In genomic region chr6:13465734-13466133, GRCh38 we compare ENCODE assay signal across 18 cellular contexts. TPM values are rescaled to one million over a fixed set of nuclear protein-coding genes. Genes with fewer than 3 reads are reported as not detected.
DNase-seq lines count a peak whose midpoint lies in the region; ATAC-seq, FAIRE-seq and TF ChIP-seq lines count a peak whose summit lies in the region.
"Had no signal": no experiment of that assay in that cellular context is flagged by ENCODE, and none has a peak within 500 bp of the region (broad histone marks: within the 10 kb centered on the region; RNA-seq: fewer than 3 reads in every experiment).

No MANE protein-coding gene starts in this region.

- H3K36me3 Mint-ChIP-seq in activated naive CD4-positive, alpha-beta T cell treated with anti-CD3 and anti-CD28 coated beads, Interleukin-2, amount 50 U/mL, for 24 hours, result peaks cover 4% of the 10 kb centered on the region
- peaks cover 2% of the 10 kb centered on the region for H3K36me3 Mint-ChIP-seq in activated naive CD4-positive, alpha-beta T cell treated with anti-CD3 and anti-CD28 coated beads, Interleukin-2, amount 10 ng/mL, durations not matched to agents 7 days and 5 days
- H3K36me3 Mint-ChIP-seq in stimulated activated memory B cell treated with anti-CD40 and anti-IgM and Interleukin-4, amounts not matched to agents 10 μg/mL and 1 μg/mL and 100 μg/mL, for 72 hours, result peaks cover 32% of the 10 kb centered on the region

- no peaks in the 10 kb centered on the region for H4K20me1 ChIP-seq in GM12878 (ENCODE audit: control insufficient read depth, insufficient read depth)

- H3K9me3 ChIP-seq in GM12878 (replicated peaks; ENCODE audit: control insufficient read depth, insufficient read depth, low read length) (peaks cover 2% of the 10 kb centered on the region; the same call in 1 of the 3 replicates), kidney (ENCODE audit: control insufficient read depth in 1 of 2, low read length in 2 of 2) (no peaks in the 10 kb centered on the region)
- H3K9me3 ChIP-seq: tibial nerve had no signal

- TF ChIP-seq RAD21 in GM12878 (IDR thresholded peaks at IDR 0.05; ENCODE audit: insufficient read depth, low read depth, low read length), result no peak

- DNase-seq in activated naive CD4-positive, alpha-beta T cell treated with anti-CD3 and anti-CD28 coated beads, Interleukin-2, amount 10 ng/mL, durations not matched to agents 7 days and 5 days, result no peak
- DNase-seq in GM12878 (ENCODE audit: low read depth, low spot score), result no peak
- no peak for DNase-seq in NCI-H69 (lab: John Stamatoyannopoulos, UW)
- no peak for DNase-seq in kidney
- no peak for DNase-seq in pons (ENCODE audit: low spot score)
- DNase-seq: effector memory CD4-positive, alpha-beta T cell; GOT3; NCI-H1092; RPMI8226; T-helper 17 cell had no signal

- WGBS in GM12878 (ENCODE audit: insufficient coverage, insufficient replicate concordance, low lambda C conversion rate, missing lambda C conversion rate), result 87% methylated on average over 1 of the region's 1 CpG

- ATAC-seq in HG03378 (IDR thresholded peaks at IDR 0.05; ENCODE audit: unreplicated experiment) (peak; percentile 14), GM12878 (no peak)
- peak; percentile 68 for ATAC-seq in stimulated activated memory B cell treated with anti-CD40 and anti-IgM and Interleukin-4, amounts not matched to agents 10 μg/mL and 1 μg/mL and 100 μg/mL, for 72 hours
- ATAC-seq: HepG2, T-helper 17 cell had no signal

- peak overlapping the region; percentile 41; the same call in 1 of the 2 replicates for H3K27ac ChIP-seq in GM12878 (ENCODE audit: control insufficient read depth, insufficient read depth)
- no peak overlapping the region for H3K27ac ChIP-seq in kidney (ENCODE audit: low read depth in 2 of 2, low read length in 2 of 2)
- H3K27ac ChIP-seq: tibial nerve had no signal

- H3K4me1 Mint-ChIP-seq in activated naive CD4-positive, alpha-beta T cell treated with anti-CD3 and anti-CD28 coated beads, Interleukin-2, amount 50 U/mL, for 24 hours, result peaks cover 62% of the 10 kb centered on the region
- peaks cover 32% of the 10 kb centered on the region for H3K4me1 Mint-ChIP-seq in activated naive CD4-positive, alpha-beta T cell treated with anti-CD3 and anti-CD28 coated beads, Interleukin-2, amount 10 ng/mL, durations not matched to agents 7 days and 5 days
- peaks cover 78% of the 10 kb centered on the region for H3K4me1 Mint-ChIP-seq in stimulated activated memory B cell treated with anti-CD40 and anti-IgM and Interleukin-4, amounts not matched to agents 10 μg/mL and 1 μg/mL and 100 μg/mL, for 72 hours

- H3K9ac ChIP-seq in GM12878 (ENCODE audit: control insufficient read depth, insufficient read depth, low read length), result no peak overlapping the region
- H3K9ac ChIP-seq in kidney (ENCODE audit: low read length in 2 of 2), result no peak overlapping the region

- H3K36me3 ChIP-seq in GM12878 (ENCODE audit: control insufficient read depth in 2 of 2, insufficient read depth in 2 of 2, low read length in 1 of 2) (peaks cover 14 to 17% of the 10 kb centered on the region in 2 experiments; a peak in 3 of 4 replicates), kidney (ENCODE audit: control insufficient read depth in 1 of 2, insufficient read depth in 2 of 2, low read length in 2 of 2) (no peaks in the 10 kb centered on the region)

- SMC1A ChIA-PET in GM12878 (lab: Charles Lee; ENCODE audit: uncharacterized antibody, unreplicated experiment), result interaction anchor here (0.9 to 6.7 kb wide), 8 partner anchors 8 to 37 kb away, joined by 3 to 50 read pairs (median 6); partner anchors contain the start of gene GFOD1

- peak overlapping the region; percentile 52 for H3K4me3 Mint-ChIP-seq in activated naive CD4-positive, alpha-beta T cell treated with anti-CD3 and anti-CD28 coated beads, Interleukin-2, amount 50 U/mL, for 24 hours
- H3K4me3 Mint-ChIP-seq in activated naive CD4-positive, alpha-beta T cell treated with anti-CD3 and anti-CD28 coated beads, Interleukin-2, amount 10 ng/mL, durations not matched to agents 7 days and 5 days, result no peak overlapping the region
- H3K4me3 Mint-ChIP-seq in stimulated activated memory B cell treated with anti-CD40 and anti-IgM and Interleukin-4, amounts not matched to agents 10 μg/mL and 1 μg/mL and 100 μg/mL, for 72 hours, result no peak overlapping the region
- H3K4me3 Mint-ChIP-seq: brain, nephron, T-helper 17 cell had no signal

- CTCF ChIA-PET in activated naive CD4-positive, alpha-beta T cell treated with anti-CD3 and anti-CD28 coated beads, Interleukin-2, amount 10 ng/mL, durations not matched to agents 7 days and 5 days (lab: Charles Lee), result interaction anchor here (1.3 kb wide), 1 partner anchor 109 kb away, joined by 6 read pairs; the partner anchor contains the start of gene SIRT5
- CTCF ChIA-PET in GM12878 (lab: Yijun Ruan, JAX), result interaction anchor here (0.6 to 1.4 kb wide), 4 partner anchors 26 to 121 kb away, joined by 3 to 4 read pairs (median 3); no protein-coding TSS in a partner anchor

- RAD21 ChIA-PET in GM12878 (lab: Charles Lee; ENCODE audit: unreplicated experiment), result interaction anchor here (0.7 to 1.4 kb wide), 6 partner anchors 9 to 109 kb away, joined by 3 to 8 read pairs (median 4); partner anchors contain the start of gene SIRT5

- BruUV-seq in GM12878 (replicated peaks; lab: Mats Ljungman, UMichigan), result no TSS peak

- no peak for TF ChIP-seq POLR2A in GM12878 (IDR thresholded peaks at IDR 0.05; ENCODE audit: low read depth, low read length)

- no peak for TF ChIP-seq CTCF in GM12878 (IDR thresholded peaks at IDR 0.05 in 2 of 3, conservative IDR thresholded peaks at IDR 0.05 in 1 of 3; ENCODE audit: control insufficient read depth in 2 of 3, extremely low read depth in 1 of 3, insufficient read depth in 1 of 3, low read depth in 3 of 3, low read length in 3 of 3)
- no peak for TF ChIP-seq CTCF in kidney (IDR thresholded peaks at IDR 0.05; ENCODE audit: borderline replicate concordance, extremely low read depth, insufficient read depth)

- peak overlapping the region; percentile 79 for H3K27ac Mint-ChIP-seq in activated naive CD4-positive, alpha-beta T cell treated with anti-CD3 and anti-CD28 coated beads, Interleukin-2, amount 50 U/mL, for 24 hours
- H3K27ac Mint-ChIP-seq in activated naive CD4-positive, alpha-beta T cell treated with anti-CD3 and anti-CD28 coated beads, Interleukin-2, amount 10 ng/mL, durations not matched to agents 7 days and 5 days, result no peak overlapping the region
- H3K27ac Mint-ChIP-seq in stimulated activated memory B cell treated with anti-CD40 and anti-IgM and Interleukin-4, amounts not matched to agents 10 μg/mL and 1 μg/mL and 100 μg/mL, for 72 hours, result peak overlapping the region; percentile 57
- H3K27ac Mint-ChIP-seq: nephron, T-helper 17 cell had no signal

- POLR2A ChIA-PET in GM12878 (lab: Charles Lee), result interaction anchor here (1.5 to 1.8 kb wide), 2 partner anchors 10 to 18 kb away, joined by 4 to 11 read pairs; no protein-coding TSS in a partner anchor

- in situ Hi-C loops in GM12878 (cut with MboI), result no loop called here

- H3K4me3 ChIP-seq in GM12878 (no peak overlapping the region), kidney (ENCODE audit: low read length in 2 of 2) (no peak overlapping the region)
- H3K4me3 ChIP-seq: lung, tibial nerve had no signal

- no peaks in the 10 kb centered on the region for H3K27me3 Mint-ChIP-seq in activated naive CD4-positive, alpha-beta T cell treated with anti-CD3 and anti-CD28 coated beads, Interleukin-2, amount 50 U/mL, for 24 hours
- no peaks in the 10 kb centered on the region for H3K27me3 Mint-ChIP-seq in activated naive CD4-positive, alpha-beta T cell treated with anti-CD3 and anti-CD28 coated beads, Interleukin-2, amount 10 ng/mL, durations not matched to agents 7 days and 5 days
- no peaks in the 10 kb centered on the region for H3K27me3 Mint-ChIP-seq in stimulated activated memory B cell treated with anti-CD40 and anti-IgM and Interleukin-4, amounts not matched to agents 10 μg/mL and 1 μg/mL and 100 μg/mL, for 72 hours

- intact Hi-C loops in GM12878 (cut with micrococcal nuclease; ENCODE audit: unreplicated experiment), result loop anchor here (5.0 kb wide), 1 partner anchor 38 kb away; no protein-coding TSS in a partner anchor
- intact Hi-C loops in kidney (cut with DNase I), result no loop called here

- no peak overlapping the region for H3K4me2 ChIP-seq in GM12878 (ENCODE audit: control insufficient read depth, insufficient read depth)

- no peak for TF ChIP-seq EP300 in GM12878 (IDR thresholded peaks at IDR 0.05; ENCODE audit: borderline replicate concordance in 1 of 2, control insufficient read depth in 1 of 2, low read depth in 2 of 2, low read length in 2 of 2)

- no peaks in the 10 kb centered on the region for H3K27me3 ChIP-seq in GM12878 (replicated peaks in 1 of 2; ENCODE audit: control insufficient read depth in 2 of 2, insufficient read depth in 2 of 2, low read length in 1 of 2)
- H3K27me3 ChIP-seq: tibial nerve had no signal

- H3K4me1 ChIP-seq in GM12878 (ENCODE audit: control insufficient read depth, insufficient read depth, low read length) (peaks cover 42% of the 10 kb centered on the region), kidney (ENCODE audit: control insufficient read depth in 1 of 2, insufficient read depth in 1 of 2, low read depth in 1 of 2, low read length in 2 of 2) (peaks cover 0 to 3% of the 10 kb centered on the region in 2 donors)

- H3K79me2 ChIP-seq in GM12878 (ENCODE audit: control insufficient read depth, insufficient read depth, low read length), result peaks cover 66% of the 10 kb centered on the region

- H3K9me3 Mint-ChIP-seq in activated naive CD4-positive, alpha-beta T cell treated with anti-CD3 and anti-CD28 coated beads, Interleukin-2, amount 50 U/mL, for 24 hours, result no peaks in the 10 kb centered on the region
- H3K9me3 Mint-ChIP-seq in activated naive CD4-positive, alpha-beta T cell treated with anti-CD3 and anti-CD28 coated beads, Interleukin-2, amount 10 ng/mL, durations not matched to agents 7 days and 5 days, result no peaks in the 10 kb centered on the region
- no peaks in the 10 kb centered on the region for H3K9me3 Mint-ChIP-seq in stimulated activated memory B cell treated with anti-CD40 and anti-IgM and Interleukin-4, amounts not matched to agents 10 μg/mL and 1 μg/mL and 100 μg/mL, for 72 hours

- no peak overlapping the region for H2AFZ ChIP-seq in GM12878 (ENCODE audit: control insufficient read depth, low read depth, low read length)

- FAIRE-seq in GM12878 (lab: Jason Lieb, UNC) (no peak), kidney (lab: Jason Lieb, UNC) (no peak)
- FAIRE-seq: HepG2 had no signal

RNA-seq across cellular contexts. Expression of gene GFOD1, which starts 21.7 kb away (rescaled TPM):
- 121 and 123 TPM in 2 replicates for total RNA-seq in GM12878 (2013; cell fraction: nucleolus; rRNA removed)
- 16.3 and 16.8 TPM in 2 replicates for total RNA-seq in GM12878 (2014; rRNA removed)
- 14.6 and 15.1 TPM in 2 replicates for total RNA-seq in GM12878 (2014; rRNA removed; fragmentation: Illumina TruSeq; extraction: Trizol)
- total RNA-seq in GM12878 (2021), result 18.0 and 20.6 TPM in 2 replicates
- polyA plus RNA-seq in GM12878 (2011; ENCODE audit: low read depth), result 5.7 TPM
- polyA plus RNA-seq in GM12878 (2011; rRNA removed), result 40.1 and 41.4 TPM in 2 replicates
- polyA plus RNA-seq in GM12878 (2011; cell fraction: cytosol; rRNA removed), result 32.8 and 36.8 TPM in 2 replicates
- 40.6 and 41.7 TPM in 2 replicates for polyA plus RNA-seq in GM12878 (2011; cell fraction: nucleus; rRNA removed)
- 8.8 and 11.5 TPM in 2 replicates for polyA plus RNA-seq in GM12878 (2012)
- polyA plus RNA-seq in GM12878 (2014; fragmentation: Illumina TruSeq; extraction: Trizol), result 9.8 and 10.2 TPM in 2 replicates
- polyA plus RNA-seq in GM12878 (2014; fragmentation: Nextera tagmentation; extraction: Ambion mirVana), result 1 to 10 TPM; 6.5 to 7.9 TPM
- 14.8 and 16.1 TPM in 2 replicates for polyA plus RNA-seq in GM12878 (2014; rRNA removed)
- polyA plus RNA-seq in GM12878 (2016; fragmentation: Nextera tagmentation; extraction: Ambion mirVana), result 10 to 100 TPM; 16.9 to 22.8 TPM
- polyA minus RNA-seq in GM12878 (2011; rRNA and poly(A)+ RNA removed), result 70.4 and 77.3 TPM in 2 replicates
- 22.9 and 27.3 TPM in 2 replicates for polyA minus RNA-seq in GM12878 (2011; cell fraction: cytosol; rRNA and poly(A)+ RNA removed)
- polyA minus RNA-seq in GM12878 (2011; cell fraction: nucleus; rRNA and poly(A)+ RNA removed), result 48.8 and 86.5 TPM in 2 replicates
- total RNA-seq in kidney, result 14.6 TPM
- polyA plus RNA-seq in kidney (ENCODE audit: insufficient read depth, low read depth, low replicate concordance), result 2.1 TPM
